In genomic region chr3:126180477-126181397, GRCh38 we compare ENCODE assay signal across 9 cellular contexts. TPM values are rescaled to one million over a fixed set of nuclear protein-coding genes. Genes with fewer than 3 reads are reported as not detected.
DNase-seq lines count a peak whose midpoint lies in the region; ATAC-seq and TF ChIP-seq lines count a peak whose summit lies in the region.
"Had no signal": no experiment of that assay in that cellular context is flagged by ENCODE, and none has a peak within 500 bp of the region (broad histone marks: within the 10 kb centered on the region; RNA-seq: fewer than 3 reads in every experiment).

Gene ALDH1L1, minus strand, starts transcription at chr3:126180586. Its CDS starts 19,607 bp downstream, at chr3:126160979.

- ATAC-seq in Right ventricle myocardium inferior (peak; percentile 95), GM21717 (IDR thresholded peaks at IDR 0.05; ENCODE audit: unreplicated experiment) (no peak)
- no peak for ATAC-seq in CD8-positive, alpha-beta T cell

- peaks cover 72% of the 10 kb centered on the region for H3K27me3 ChIP-seq in osteoblast (ENCODE audit: insufficient read depth, low read length)
- H3K27me3 ChIP-seq in CD8-positive, alpha-beta T cell (ENCODE audit: insufficient read depth, low read length) = no peaks in the 10 kb centered on the region

- H3K9me3 Mint-ChIP-seq in CD8-positive, alpha-beta T cell = no peaks in the 10 kb centered on the region

- H3K4me3 Mint-ChIP-seq in CD8-positive, alpha-beta T cell = no peak within 1 kb of the TSS

- H3K4me3 ChIP-seq in osteoblast (ENCODE audit: insufficient read depth, low read length) = peak within 1 kb of the TSS; percentile 62
- no peak within 1 kb of the TSS for H3K4me3 ChIP-seq in CD8-positive, alpha-beta T cell (ENCODE audit: low read depth, low read length)

- H3K4me1 ChIP-seq in osteoblast (ENCODE audit: insufficient read depth, low read length) = no peaks in the 10 kb centered on the region
- no peaks in the 10 kb centered on the region for H3K4me1 ChIP-seq in CD8-positive, alpha-beta T cell (ENCODE audit: insufficient read depth, low read length)

- CTCF ChIA-PET in CD8-positive, alpha-beta T cell (lab: Charles Lee) = no interaction called here

- no peaks in the 10 kb centered on the region for H3K36me3 Mint-ChIP-seq in CD8-positive, alpha-beta T cell

- POLR2A ChIA-PET in CD8-positive, alpha-beta T cell (lab: Charles Lee) = no interaction called here

- H3K36me3 ChIP-seq in osteoblast (ENCODE audit: insufficient read depth, low read length) = no peaks in the 10 kb centered on the region
- H3K36me3 ChIP-seq in CD8-positive, alpha-beta T cell (ENCODE audit: insufficient read depth, low read length) = no peaks in the 10 kb centered on the region

- peak within 1 kb of the TSS; percentile 76 for H3K4me2 ChIP-seq in osteoblast (ENCODE audit: insufficient read depth, low read length)

- intact Hi-C loops in Right ventricle myocardium inferior (cut with DNase I) = loop anchor here (5.0 kb wide), 1 partner anchor 48 kb away; no protein-coding TSS in a partner anchor
- intact Hi-C loops in CD8-positive, alpha-beta T cell (cut with DNase I, micrococcal nuclease) = no loop called here

- DNase-seq in GM03348 (ENCODE audit: low spot score) = peak; percentile 50
- DNase-seq in SK-N-DZ (ENCODE audit: low spot score) = peak; percentile 23
- DNase-seq in Right ventricle myocardium inferior (ENCODE audit: missing footprints) = peak; percentile 91
- DNase-seq in osteoblast (ENCODE audit: insufficient read length, low spot score, missing footprints) = no peak
- DNase-seq in CD8-positive, alpha-beta T cell = no peak
- no peak for DNase-seq in GM10266 (ENCODE audit: extremely low spot score)
- no peak for DNase-seq in GOT3 (lab: John Stamatoyannopoulos, UW)

- H2AFZ ChIP-seq in osteoblast (ENCODE audit: low read length) = no peak within 1 kb of the TSS

- H4K20me1 ChIP-seq in osteoblast (ENCODE audit: insufficient read depth, low read length) = no peaks in the 10 kb centered on the region

- peaks cover 7% of the 10 kb centered on the region for H3K4me1 Mint-ChIP-seq in CD8-positive, alpha-beta T cell (ENCODE audit: low read depth)

- no peak within 1 kb of the TSS for H3K27ac ChIP-seq in osteoblast (ENCODE audit: low read depth, low read length)
- H3K27ac ChIP-seq in CD8-positive, alpha-beta T cell (ENCODE audit: low read depth, low read length) = no peak within 1 kb of the TSS

- H3K9me3 ChIP-seq in osteoblast (ENCODE audit: low read depth, low read length) = no peaks in the 10 kb centered on the region
- H3K9me3 ChIP-seq in CD8-positive, alpha-beta T cell (ENCODE audit: low read length) = no peaks in the 10 kb centered on the region

- H3K27me3 Mint-ChIP-seq in CD8-positive, alpha-beta T cell (ENCODE audit: low read depth) = peaks cover 39% of the 10 kb centered on the region

- H3K79me2 ChIP-seq in osteoblast (ENCODE audit: insufficient read depth, low read length) = no peaks in the 10 kb centered on the region

- TF ChIP-seq CTCF in osteoblast (IDR thresholded peaks at IDR 0.05; ENCODE audit: extremely low read depth, low read depth, low read length) (no peak), GM10266 (IDR thresholded peaks at IDR 0.05; ENCODE audit: control insufficient read depth, insufficient read depth, low read depth, missing control alignments) (no peak)
- no peak for TF ChIP-seq CTCF in CD8-positive, alpha-beta T cell (IDR thresholded peaks at IDR 0.05)

- no peak within 1 kb of the TSS for H3K27ac Mint-ChIP-seq in CD8-positive, alpha-beta T cell

RNA-seq across cellular contexts. Expression of gene ALDH1L1, which starts in this region (rescaled TPM):
- polyA plus RNA-seq in SK-N-DZ (2014; cell fraction: cytosol; rRNA removed) = 0.10 TPM in 1 of 2 replicates, not detected in the other
- not detected in 2 replicates for polyA plus RNA-seq in SK-N-DZ (2014; cell fraction: nucleus; rRNA removed)
- total RNA-seq in Right ventricle myocardium inferior (23.1 TPM), osteoblast (under 0.01 TPM in 1 of 2 replicates, not detected in the other)
- not detected for total RNA-seq in CD8-positive, alpha-beta T cell
- total RNA-seq: glomerular endothelial cell had no signal

Comparison
In these comparisons a context has a peak if more than half of its experiments do, and no peak if none do; other contexts are left out.
1. RNA of gene ALDH1L1 (total RNA-seq): 23.1 TPM in Right ventricle myocardium inferior (single experiment); under 0.01 TPM in osteoblast and not detected in CD8-positive, alpha-beta T cell; every median in the first group is over 10 times any median in the second.
2. DNase-seq: peak in GM03348 (single experiment), SK-N-DZ (single experiment) and Right ventricle myocardium inferior (single experiment); none in osteoblast (single experiment), CD8-positive, alpha-beta T cell (0 of 7), GM10266 (single experiment) and GOT3 (single experiment).